In the genomic region with DNA sequence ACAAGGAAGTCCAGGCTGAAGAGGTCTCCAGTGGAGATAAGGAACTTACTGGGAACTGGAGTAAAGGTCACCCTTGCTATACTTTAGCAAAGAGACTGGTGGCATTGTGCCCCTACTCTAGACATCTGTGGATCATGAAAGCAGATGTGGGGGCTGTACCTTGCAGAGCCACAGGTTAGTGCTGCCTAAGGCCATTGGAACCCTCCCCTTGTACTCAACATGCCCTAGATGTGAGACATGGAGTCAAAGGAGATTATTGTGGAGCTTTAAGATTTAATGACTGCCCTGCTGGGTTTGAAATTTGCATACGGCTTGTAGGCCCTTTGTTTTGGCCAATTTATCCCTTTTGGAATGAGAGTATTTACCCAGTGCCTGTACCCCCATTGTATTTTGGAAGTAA, we compare ENCODE assay signal across 29 cellular contexts.
"Had no signal": no experiment of that assay in that cellular context is flagged by ENCODE, and none has a peak within 500 bp of the region (broad histone marks: within the 10 kb centered on the region; RNA-seq: fewer than 3 reads in every experiment).

No MANE protein-coding gene starts in this region.

- H2AFZ ChIP-seq: PC-9 had no signal

- DNase-seq: activated B cell treated with CpG ODN at 0.5 μM for 24 hours; activated CD4-positive, alpha-beta T cell treated with anti-CD3 and anti-CD28 coated beads for 48 hours; activated CD4-positive, CD25-positive, alpha-beta regulatory T cell treated with anti-CD3 and anti-CD28 coated beads, Interleukin-2, amount 50 U/mL, for 72 hours; activated CD8-positive, alpha-beta T cell treated with anti-CD3 and anti-CD28 coated beads for 36 hours; activated effector memory CD4-positive, alpha-beta T cell treated with anti-CD3 and anti-CD28 coated beads, Interleukin-2, amount 50 U/mL, for 16 hours; activated naive CD4-positive, alpha-beta T cell; activated naive CD4-positive, alpha-beta T cell treated with anti-CD3 and anti-CD28 coated beads, Interleukin-2, amount 50 U/mL, for 16 hours; activated naive CD8-positive, alpha-beta T cell treated with anti-CD3 and anti-CD28 coated beads for 36 hours; activated T-cell treated with anti-CD3 and anti-CD28 coated beads, Interleukin-2, amount 50 U/mL, for 1 hour; activated T-cell treated with anti-CD3 and anti-CD28 coated beads, Interleukin-2, amount 50 U/mL, for 72 hours; amniotic stem cell; aorta; brain microvascular endothelial cell; central memory CD4-positive, alpha-beta T cell; NCI-H1105; NCI-H1417 treated with DMSO at 0.1 percent for 48 hours; NCI-H1694; NCI-H1930; NCI-H2081 treated with DMSO at 0.1 percent for 48 hours; NCI-H226; NCI-H446 treated with DMSO at 0.1 percent for 48 hours; NCI-H524; PC-9; Right ventricle myocardium superior; SW 1271; T-helper 1 cell; T-helper 2 cell; T-helper 9 cell had no signal

- ATAC-seq: activated CD8-positive, alpha-beta T cell treated with anti-CD3 and anti-CD28 coated beads for 36 hours; activated T-cell treated with anti-CD3 and anti-CD28 coated beads, Interleukin-2, amount 50 U/mL, for 72 hours; activated T-helper 17 cell treated with anti-CD3 and anti-CD28 coated beads, Interleukin-2, amount 50 U/mL, for 72 hours had no signal

- H3K27ac Mint-ChIP-seq: activated B cell treated with CpG ODN at 0.5 μM for 24 hours; activated CD8-positive, alpha-beta T cell treated with anti-CD3 and anti-CD28 coated beads for 36 hours; activated naive CD8-positive, alpha-beta T cell treated with anti-CD3 and anti-CD28 coated beads for 36 hours; activated T-cell treated with anti-CD3 and anti-CD28 coated beads, Interleukin-2, amount 50 U/mL, for 72 hours; activated T-helper 17 cell treated with anti-CD3 and anti-CD28 coated beads, Interleukin-2, amount 50 U/mL, for 72 hours had no signal

- H3K4me1 Mint-ChIP-seq: activated B cell treated with CpG ODN at 0.5 μM for 24 hours; activated naive CD8-positive, alpha-beta T cell treated with anti-CD3 and anti-CD28 coated beads for 36 hours; activated T-helper 17 cell treated with anti-CD3 and anti-CD28 coated beads, Interleukin-2, amount 50 U/mL, for 72 hours had no signal

- H3K4me3 Mint-ChIP-seq: activated B cell treated with CpG ODN at 0.5 μM for 24 hours; activated CD8-positive, alpha-beta T cell treated with anti-CD3 and anti-CD28 coated beads for 36 hours; activated naive CD8-positive, alpha-beta T cell treated with anti-CD3 and anti-CD28 coated beads for 36 hours; activated T-cell treated with anti-CD3 and anti-CD28 coated beads, Interleukin-2, amount 50 U/mL, for 72 hours; activated T-helper 17 cell treated with anti-CD3 and anti-CD28 coated beads, Interleukin-2, amount 50 U/mL, for 72 hours had no signal

- H3K4me3 ChIP-seq: PC-9 had no signal

- H3K27me3 ChIP-seq: brain microvascular endothelial cell had no signal

- H3K27ac ChIP-seq: brain microvascular endothelial cell, PC-9 had no signal

- H3K36me3 ChIP-seq: brain microvascular endothelial cell had no signal

- H3K36me3 Mint-ChIP-seq: activated naive CD8-positive, alpha-beta T cell treated with anti-CD3 and anti-CD28 coated beads for 36 hours had no signal

- H3K4me2 ChIP-seq: PC-9 had no signal

- H3K27me3 Mint-ChIP-seq: activated B cell treated with CpG ODN at 0.5 μM for 24 hours; activated CD8-positive, alpha-beta T cell treated with anti-CD3 and anti-CD28 coated beads for 36 hours; activated naive CD8-positive, alpha-beta T cell treated with anti-CD3 and anti-CD28 coated beads for 36 hours; activated T-helper 17 cell treated with anti-CD3 and anti-CD28 coated beads, Interleukin-2, amount 50 U/mL, for 72 hours had no signal
